ENCODE assay signal across 19 cellular contexts in genomic region chr11:2817431-2817830, GRCh38.
DNase-seq lines count a peak whose midpoint lies in the region; ATAC-seq and TF ChIP-seq lines count a peak whose summit lies in the region.
"Had no signal": no experiment of that assay in that cellular context is flagged by ENCODE, and none has a peak within 500 bp of the region (broad histone marks: within the 10 kb centered on the region; RNA-seq: fewer than 3 reads in every experiment).

No MANE protein-coding gene starts in this region.

- no peak overlapping the region for H2AFZ ChIP-seq in fibroblast of lung (ENCODE audit: low read length)

- no peak for ATAC-seq in effector memory CD8-positive, alpha-beta T cell (replicated peaks)
- no peak for ATAC-seq in HG03039 (IDR thresholded peaks at IDR 0.05; ENCODE audit: unreplicated experiment)
- no peak for ATAC-seq in HG03045 (IDR thresholded peaks at IDR 0.05; ENCODE audit: unreplicated experiment)
- ATAC-seq: A549, Right ventricle myocardium inferior had no signal

- H3K4me3 ChIP-seq in AG04450 (ENCODE audit: low read depth, low read length), result no peak overlapping the region
- peak overlapping the region; percentile 36 for H3K4me3 ChIP-seq in adipocyte (ENCODE audit: low read length)
- no peak overlapping the region for H3K4me3 ChIP-seq in fibroblast of lung (replicated peaks in 1 of 4; ENCODE audit: control extremely low read depth in 1 of 4, insufficient read depth in 1 of 4, low read depth in 3 of 4, low read length in 4 of 4)
- no peak overlapping the region for H3K4me3 ChIP-seq in rectal smooth muscle tissue (ENCODE audit: low read length)
- H3K4me3 ChIP-seq: A549 had no signal

- H3K4me1 ChIP-seq in adipocyte (ENCODE audit: control insufficient read depth, insufficient read depth, low read length) (peaks cover 22% of the 10 kb centered on the region), fibroblast of lung (ENCODE audit: control insufficient read depth, extremely low read depth, insufficient read depth, low read length) (peaks cover 8% of the 10 kb centered on the region), rectal smooth muscle tissue (ENCODE audit: control insufficient read depth, insufficient read depth, low read length) (peaks cover 10% of the 10 kb centered on the region)
- H3K4me1 ChIP-seq: A549 had no signal

- H3K9me3 ChIP-seq in AG04450 (ENCODE audit: control insufficient read depth, insufficient read depth, low read length), result peaks cover 56% of the 10 kb centered on the region
- peaks cover 22% of the 10 kb centered on the region for H3K9me3 ChIP-seq in adipocyte (ENCODE audit: control insufficient read depth, low read length)
- no peaks in the 10 kb centered on the region for H3K9me3 ChIP-seq in fibroblast of lung (ENCODE audit: control insufficient read depth, insufficient read depth, low read depth, low read length)

- POLR2A ChIA-PET in AG04450 (lab: Yijun Ruan, JAX), result interaction anchor here (0.5 to 1.4 kb wide), 2 partner anchors 68 kb away, joined by 3 to 6 read pairs; partner anchors contain the start of gene CDKN1C

- H3K9me3 Mint-ChIP-seq in effector memory CD8-positive, alpha-beta T cell, result peaks cover 4 to 17% of the 10 kb centered on the region in 2 donors

- no peak overlapping the region for H3K27ac Mint-ChIP-seq in effector memory CD8-positive, alpha-beta T cell
- H3K27ac Mint-ChIP-seq: CD4-positive, CD25-positive, alpha-beta regulatory T cell had no signal

- no peaks in the 10 kb centered on the region for H3K36me3 ChIP-seq in adipocyte (ENCODE audit: control insufficient read depth, insufficient read depth, low read length, severe bottlenecking)
- H3K36me3 ChIP-seq in fibroblast of lung (ENCODE audit: control insufficient read depth, insufficient read depth, low read length), result no peaks in the 10 kb centered on the region
- H3K36me3 ChIP-seq in rectal smooth muscle tissue (ENCODE audit: control insufficient read depth, insufficient read depth, low read length), result no peaks in the 10 kb centered on the region

- CTCF ChIA-PET in AG04450 (lab: Charles Lee), result no interaction called here

- H3K4me3 Mint-ChIP-seq in effector memory CD8-positive, alpha-beta T cell, result no peak overlapping the region
- H3K4me3 Mint-ChIP-seq: CD4-positive, CD25-positive, alpha-beta regulatory T cell had no signal

- TF ChIP-seq CTCF in AG04450 (IDR thresholded peaks at IDR 0.05; ENCODE audit: low read depth, low read length), result no peak
- no peak for TF ChIP-seq CTCF in fibroblast of lung (conservative IDR thresholded peaks at IDR 0.05 in 1 of 2, IDR thresholded peaks at IDR 0.05 in 1 of 2; ENCODE audit: low read depth in 1 of 2, low read length in 2 of 2)

- H3K4me1 Mint-ChIP-seq in effector memory CD8-positive, alpha-beta T cell (ENCODE audit: low read depth in 2 of 2), result peaks cover 3 to 4% of the 10 kb centered on the region in 2 donors

- H3K9ac ChIP-seq in adipocyte (ENCODE audit: low read length) (peak overlapping the region; percentile 24), fibroblast of lung (ENCODE audit: insufficient read depth, low read length) (no peak overlapping the region), rectal smooth muscle tissue (ENCODE audit: low read length) (no peak overlapping the region)

- peaks cover 6% of the 10 kb centered on the region for H3K36me3 Mint-ChIP-seq in effector memory CD8-positive, alpha-beta T cell (ENCODE audit: insufficient read depth)

- H3K27me3 Mint-ChIP-seq in effector memory CD8-positive, alpha-beta T cell, result peaks cover 23 to 33% of the 10 kb centered on the region in 2 donors
- H3K27me3 Mint-ChIP-seq: CD4-positive, CD25-positive, alpha-beta regulatory T cell had no signal

- no peaks in the 10 kb centered on the region for H4K20me1 ChIP-seq in fibroblast of lung (ENCODE audit: control insufficient read depth, extremely low read depth, insufficient read depth, low read length)

- no peak for DNase-seq in AG04450 (ENCODE audit: low read depth, low spot score)
- DNase-seq in adipocyte (ENCODE audit: low read depth), result no peak
- no peak for DNase-seq in fibroblast of lung (ENCODE audit: low read depth in 2 of 2)
- no peak for DNase-seq in NCI-H345 (lab: John Stamatoyannopoulos, UW)
- DNase-seq in effector memory CD8-positive, alpha-beta T cell, result no peak
- DNase-seq: CD4-positive, CD25-positive, alpha-beta regulatory T cell; DMS79; Kasumi-1; NCI-H1694; NCI-H2081; NCI-H2171; NCI-H446; NCI-H526; OCI-M1 had no signal

- no peaks in the 10 kb centered on the region for H3K79me2 ChIP-seq in fibroblast of lung (ENCODE audit: control insufficient read depth, insufficient read depth, low read length)

- H3K27ac ChIP-seq in AG04450 (ENCODE audit: low read depth, low read length) (peak overlapping the region; percentile 61), fibroblast of lung (ENCODE audit: insufficient read depth, low read length) (no peak overlapping the region), rectal smooth muscle tissue (ENCODE audit: low read depth, low read length) (peak overlapping the region; percentile 4)
- H3K27ac ChIP-seq: A549 had no signal

- peaks cover 8% of the 10 kb centered on the region for H3K27me3 ChIP-seq in AG04450 (ENCODE audit: control insufficient read depth, insufficient read depth, low read length)
- peaks cover 3% of the 10 kb centered on the region for H3K27me3 ChIP-seq in adipocyte (replicated peaks; ENCODE audit: control insufficient read depth, insufficient read depth, low read length)
- H3K27me3 ChIP-seq in fibroblast of lung (ENCODE audit: control insufficient read depth, insufficient read depth, low read length), result no peaks in the 10 kb centered on the region
- H3K27me3 ChIP-seq in rectal smooth muscle tissue (ENCODE audit: control insufficient read depth, insufficient read depth, low read length), result no peaks in the 10 kb centered on the region

- peak overlapping the region; percentile 20 for H3K4me2 ChIP-seq in fibroblast of lung (ENCODE audit: extremely low read depth, insufficient read depth, low read length)
- H3K4me2 ChIP-seq: A549 had no signal
